Comparison of ENCODE assay signal across 9 cellular contexts in genomic region chr22:32206774-32207758, GRCh38. TPM values are rescaled to one million over a fixed set of nuclear protein-coding genes. Genes with fewer than 3 reads are reported as not detected.
DNase-seq lines count a peak whose midpoint lies in the region; ATAC-seq and TF ChIP-seq lines count a peak whose summit lies in the region.
"Had no signal": no experiment of that assay in that cellular context is flagged by ENCODE, and none has a peak within 500 bp of the region (broad histone marks: within the 10 kb centered on the region; RNA-seq: fewer than 3 reads in every experiment).

No MANE protein-coding gene starts in this region.

- H3K27ac ChIP-seq in Peyer's patch = no peak overlapping the region

- intact Hi-C loops in CD14-positive monocyte (cut with micrococcal nuclease) = no loop called here
- intact Hi-C loops in MCF 10A (cut with micrococcal nuclease) = loop anchor here (1.0 to 2.0 kb wide), 2 partner anchors 104 to 230 kb away; no protein-coding TSS in a partner anchor

- H3K4me3 Mint-ChIP-seq in CD14-positive monocyte = peak overlapping the region; percentile 52 to 67
- H3K4me3 Mint-ChIP-seq in MCF 10A (ENCODE audit: unreplicated experiment) = no peak overlapping the region
- H3K4me3 Mint-ChIP-seq: stimulated activated naive CD8-positive, alpha-beta T cell treated with anti-CD3 and anti-CD28 coated beads, Interleukin-15, Interleukin-2, amounts not matched to agents 100 ng/mL and 50 ng/mL, for 24 hours had no signal

- H3K9me3 Mint-ChIP-seq in CD14-positive monocyte = peaks cover 0 to 10% (median 2%) of the 10 kb centered on the region in 7 donors
- no peaks in the 10 kb centered on the region for H3K9me3 Mint-ChIP-seq in MCF 10A (ENCODE audit: unreplicated experiment)
- H3K9me3 Mint-ChIP-seq: stimulated activated naive CD8-positive, alpha-beta T cell treated with anti-CD3 and anti-CD28 coated beads, Interleukin-15, Interleukin-2, amounts not matched to agents 100 ng/mL and 50 ng/mL, for 24 hours had no signal

- TF ChIP-seq CTCF in CD14-positive monocyte (IDR thresholded peaks at IDR 0.05) (peak; percentile 80), Peyer's patch (IDR thresholded peaks at IDR 0.05) (peak in 5 of 6 experiments; percentile 8 to 78 (median 68)), MCF 10A (IDR thresholded peaks at IDR 0.05; ENCODE audit: unreplicated experiment) (peak; percentile 66)

- no peaks in the 10 kb centered on the region for H3K36me3 ChIP-seq in Peyer's patch

- CTCF ChIA-PET in MCF 10A (lab: Yijun Ruan, JAX) = interaction anchor here (0.6 to 2.6 kb wide), 10 partner anchors 11 to 216 kb away, joined by 3 to 9 read pairs (median 3); no protein-coding TSS in a partner anchor

- DNase-seq in CD14-positive monocyte (ENCODE audit: low spot score) = no peak
- peak; percentile 47 for DNase-seq in H4 (ENCODE audit: low spot score)
- DNase-seq in Peyer's patch = peak in 2 of 3 donors; percentile 67 to 75
- peak; percentile 62 for DNase-seq in MCF 10A (ENCODE audit: unreplicated experiment)
- peak; percentile 19 for DNase-seq in medulla oblongata (ENCODE audit: extremely low spot score)
- DNase-seq in germinal center (ENCODE audit: low spot score) = no peak
- DNase-seq in cerebellum (ENCODE audit: low spot score) = no peak

- TF ChIP-seq POLR2A in Peyer's patch (IDR thresholded peaks at IDR 0.05) = no peak

- BruUV-seq in MCF 10A (replicated peaks; lab: Mats Ljungman, UMichigan) = no TSS peak

- no peaks in the 10 kb centered on the region for H3K9me3 ChIP-seq in Peyer's patch

- no peaks in the 10 kb centered on the region for H3K27me3 ChIP-seq in Peyer's patch

- POLR2A ChIA-PET in MCF 10A (lab: Yijun Ruan, JAX) = no interaction called here

- ATAC-seq in HG03342 (IDR thresholded peaks at IDR 0.05; ENCODE audit: unreplicated experiment) = no peak

- H3K27me3 Mint-ChIP-seq in CD14-positive monocyte (ENCODE audit: low read depth in 3 of 3) (peaks cover 20 to 36% (median 36%) of the 10 kb centered on the region in 3 donors), MCF 10A (ENCODE audit: insufficient read depth, unreplicated experiment) (peaks cover 16% of the 10 kb centered on the region)

- H3K4me3 ChIP-seq in Peyer's patch = no peak overlapping the region

- H3K36me3 Mint-ChIP-seq in CD14-positive monocyte (peaks cover 0 to 5% of the 10 kb centered on the region in 2 donors), MCF 10A (ENCODE audit: insufficient read depth, unreplicated experiment) (no peaks in the 10 kb centered on the region)

- H3K27ac Mint-ChIP-seq in CD14-positive monocyte (peak overlapping the region in 2 of 7 donors; percentile 43 to 77), MCF 10A (ENCODE audit: low read depth, unreplicated experiment) (no peak overlapping the region)
- H3K27ac Mint-ChIP-seq: stimulated activated naive CD8-positive, alpha-beta T cell treated with anti-CD3 and anti-CD28 coated beads, Interleukin-15, Interleukin-2, amounts not matched to agents 100 ng/mL and 50 ng/mL, for 24 hours had no signal

- H3K4me1 ChIP-seq in Peyer's patch = peaks cover 0 to 23% (median 3%) of the 10 kb centered on the region in 4 donors

- H3K4me1 Mint-ChIP-seq in CD14-positive monocyte (peaks cover 60% of the 10 kb centered on the region), MCF 10A (ENCODE audit: insufficient read depth, unreplicated experiment) (peaks cover 6% of the 10 kb centered on the region)

RNA-seq across cellular contexts. Expression of gene RFPL2, which starts 2.2 kb away (rescaled TPM):
- polyA plus RNA-seq in CD14-positive monocyte = under 1 TPM; 0.36 to 0.94 TPM
- not detected in 2 replicates for total RNA-seq in H4 (2014; rRNA removed; shearing (Covaris generic))
- total RNA-seq in Peyer's patch = not detected
- not detected in 2 replicates for total RNA-seq in MCF 10A (2022)
- 0.73 TPM for total RNA-seq in cerebellum

RNA-seq across cellular contexts. Expression of gene C22orf42, which starts 48.0 kb away (rescaled TPM):
- under 1 TPM; 0.28 to 0.65 TPM for polyA plus RNA-seq in CD14-positive monocyte
- not detected in 2 replicates for total RNA-seq in H4 (2014; rRNA removed; shearing (Covaris generic))
- total RNA-seq in Peyer's patch (not detected), MCF 10A (2022) (not detected in 2 replicates), cerebellum (1.6 TPM)

RNA-seq across cellular contexts. Expression of gene SLC5A4, which starts 48.1 kb away (rescaled TPM):
- not detected for polyA plus RNA-seq in CD14-positive monocyte
- total RNA-seq in H4 (2014; rRNA removed; shearing (Covaris generic)) = 0.04 TPM in 1 of 2 replicates, not detected in the other
- 10 to 100 TPM in 2 of 4 donors, 1 to 10 TPM in 2; 1.7 to 56.9 (median 19.0) TPM for total RNA-seq in Peyer's patch
- not detected in 2 replicates for total RNA-seq in MCF 10A (2022)
- total RNA-seq in cerebellum = 0.73 TPM

Comparison
In these comparisons a context has a peak if more than half of its experiments do, and no peak if none do; other contexts are left out.
1. DNase-seq: peak in H4 (single experiment), Peyer's patch (2 of 3), MCF 10A (single experiment) and medulla oblongata (single experiment); none in CD14-positive monocyte (single experiment), germinal center (single experiment) and cerebellum (single experiment).
2. Peak in every context shown above with its lines, with median percentiles within 50 percentile points of each other: CTCF ChIP-seq.